In the genomic region with DNA sequence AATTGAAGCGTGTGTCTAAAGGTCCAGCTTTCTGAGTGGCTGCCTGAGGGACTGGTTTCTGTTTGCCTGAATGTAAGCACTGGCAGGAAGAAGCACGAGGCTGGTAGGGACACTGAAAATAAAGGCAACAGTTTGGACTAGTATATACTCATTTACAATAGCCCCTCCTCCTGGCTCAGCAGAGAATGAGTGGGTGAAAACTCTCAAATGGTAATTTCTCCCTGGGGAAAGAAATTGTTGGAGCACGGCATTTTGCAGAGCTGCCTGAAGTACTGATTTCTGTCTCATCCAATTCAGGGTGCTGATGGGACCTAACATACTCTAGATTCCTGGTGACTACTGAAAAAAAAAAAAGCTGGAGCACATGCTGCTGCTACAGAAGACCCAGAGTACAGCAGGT, we compare ENCODE assay signal across 32 cellular contexts. TPM values are rescaled to one million over a fixed set of nuclear protein-coding genes. Genes with fewer than 3 reads are reported as not detected.
DNase-seq lines count a peak whose midpoint lies in the region; FAIRE-seq and TF ChIP-seq lines count a peak whose summit lies in the region.
"Had no signal": no experiment of that assay in that cellular context is flagged by ENCODE, and none has a peak within 500 bp of the region (broad histone marks: within the 10 kb centered on the region; RNA-seq: fewer than 3 reads in every experiment).

No MANE protein-coding gene starts in this region.

- no peak for TF ChIP-seq CTCF in fibroblast of villous mesenchyme (IDR thresholded peaks at IDR 0.05; ENCODE audit: insufficient read depth, low read depth, low read length)
- no peak for TF ChIP-seq CTCF in type B pancreatic cell (conservative IDR thresholded peaks at IDR 0.05)

- H3K27ac Mint-ChIP-seq in T-helper 1 cell treated with Interleukin-12 subunit alpha and Interleukin-12 subunit beta and Interleukin-4 antibody, amounts not matched to agents 30 μg/mL and 1 μg/mL, for 36 hours, result peak overlapping the region; percentile 29
- H3K27ac Mint-ChIP-seq in type B pancreatic cell, result no peak overlapping the region
- H3K27ac Mint-ChIP-seq: CD4-positive, CD25-positive, alpha-beta regulatory T cell; HFFc6; memory B cell had no signal

- peaks cover 7% of the 10 kb centered on the region for H3K36me3 Mint-ChIP-seq in T-helper 1 cell treated with Interleukin-12 subunit alpha and Interleukin-12 subunit beta and Interleukin-4 antibody, amounts not matched to agents 30 μg/mL and 1 μg/mL, for 36 hours (ENCODE audit: low read depth)
- H3K36me3 Mint-ChIP-seq in type B pancreatic cell, result no peaks in the 10 kb centered on the region

- in situ Hi-C loops in ACHN (cut with HindIII; ENCODE audit: low pct_ligation_motif_present, low pct_unique_long_range_greater_than_20kb, low sequenced_read_pairs), result no loop called here

- no peak for FAIRE-seq in HTR-8/SVneo (lab: Jason Lieb, UNC)
- FAIRE-seq: HepG2, RCC 7860, TTC549, urothelium cell line had no signal

- peaks cover 44% of the 10 kb centered on the region for H3K27me3 Mint-ChIP-seq in T-helper 1 cell treated with Interleukin-12 subunit alpha and Interleukin-12 subunit beta and Interleukin-4 antibody, amounts not matched to agents 30 μg/mL and 1 μg/mL, for 36 hours (ENCODE audit: low read depth)
- H3K27me3 Mint-ChIP-seq in type B pancreatic cell, result peaks cover 3% of the 10 kb centered on the region

- peak; percentile 59 for DNase-seq in ACHN
- peak; percentile 7 for DNase-seq in HCEC 1CT
- peak; percentile 1 for DNase-seq in fibroblast of villous mesenchyme (ENCODE audit: low read depth)
- no peak for DNase-seq in CD1c-positive myeloid dendritic cell (ENCODE audit: extremely low spot score)
- DNase-seq in HTR-8/SVneo (ENCODE audit: insufficient read length, low spot score), result no peak
- no peak for DNase-seq in type B pancreatic cell (ENCODE audit: extremely low spot score, unreplicated experiment)
- DNase-seq in activated T-cell treated with anti-CD3 and anti-CD28 coated beads, Interleukin-2, amount 50 U/mL, for 48 hours, result no peak
- DNase-seq: activated CD4-positive, CD25-positive, alpha-beta regulatory T cell treated with anti-CD3 and anti-CD28 coated beads, Interleukin-2, amount 50 U/mL, for 72 hours; activated T-cell treated with anti-CD3 and anti-CD28 coated beads, Interleukin-2, amount 50 U/mL, for 1 hour; body of pancreas; GM23248; heart left ventricle; HFFc6; left colon; NCI-H1092 treated with DMSO at 0.1 percent for 48 hours; NCI-H2029; NCI-H2227 treated with DMSO at 0.1 percent for 48 hours; right lobe of liver; stimulated activated CD4-positive, alpha-beta T cell treated with anti-CD3 and anti-CD28 coated beads, Interleukin-15, amount 100 ng/mL, for 24 hours; stimulated activated naive CD4-positive, alpha-beta T cell treated with Interleukin-2 at 50 U/mL for 16 hours; testis had no signal

- H3K9me3 Mint-ChIP-seq in T-helper 1 cell treated with Interleukin-12 subunit alpha and Interleukin-12 subunit beta and Interleukin-4 antibody, amounts not matched to agents 30 μg/mL and 1 μg/mL, for 36 hours, result peaks cover 32% of the 10 kb centered on the region
- peaks cover 18% of the 10 kb centered on the region for H3K9me3 Mint-ChIP-seq in type B pancreatic cell

- H3K4me1 Mint-ChIP-seq in T-helper 1 cell treated with Interleukin-12 subunit alpha and Interleukin-12 subunit beta and Interleukin-4 antibody, amounts not matched to agents 30 μg/mL and 1 μg/mL, for 36 hours (ENCODE audit: low read depth), result peaks cover 19% of the 10 kb centered on the region
- no peaks in the 10 kb centered on the region for H3K4me1 Mint-ChIP-seq in type B pancreatic cell (ENCODE audit: unreplicated experiment)
- H3K4me1 Mint-ChIP-seq: memory B cell had no signal

- no peak overlapping the region for H3K4me3 Mint-ChIP-seq in T-helper 1 cell treated with Interleukin-12 subunit alpha and Interleukin-12 subunit beta and Interleukin-4 antibody, amounts not matched to agents 30 μg/mL and 1 μg/mL, for 36 hours
- H3K4me3 Mint-ChIP-seq in type B pancreatic cell, result no peak overlapping the region
- H3K4me3 Mint-ChIP-seq: HFFc6, memory B cell had no signal

- H3K4me3 ChIP-seq in fibroblast of villous mesenchyme (ENCODE audit: low read depth, low read length), result no peak overlapping the region
- H3K4me3 ChIP-seq: body of pancreas, GM23248, heart left ventricle, right lobe of liver, SJSA1, testis had no signal

RNA-seq across cellular contexts. Expression of a gene that starts 17.3 kb away (rescaled TPM):
- total RNA-seq in fibroblast of villous mesenchyme (not detected in 2 replicates), type B pancreatic cell (ENCODE audit: low replicate concordance) (not detected in 2 replicates)
- total RNA-seq: body of pancreas; CD4-positive, CD25-positive, alpha-beta regulatory T cell; chondrocyte; Daoy; GM23248; heart left ventricle; HepG2; HFFc6; left colon; posterior vena cava; SJSA1; testis had no signal

Comparison
In these comparisons a context has a peak if more than half of its experiments do, and no peak if none do; other contexts are left out.
1. DNase-seq: peak in ACHN (single experiment), HCEC 1CT (single experiment) and fibroblast of villous mesenchyme (single experiment); none in CD1c-positive myeloid dendritic cell (single experiment), HTR-8/SVneo (single experiment), type B pancreatic cell (single experiment) and activated T-cell treated with anti-CD3 and anti-CD28 coated beads, Interleukin-2, amount 50 U/mL, for 48 hours (0 of 2).